Comparison of ENCODE assay signal across 8 cellular contexts in genomic region chr4:1869530-1870327, GRCh38. TPM values are rescaled to one million over a fixed set of nuclear protein-coding genes. Genes with fewer than 3 reads are reported as not detected.
DNase-seq lines count a peak whose midpoint lies in the region; ATAC-seq and TF ChIP-seq lines count a peak whose summit lies in the region.

No MANE protein-coding gene starts in this region.

- H3K27ac Mint-ChIP-seq in chondrocyte (ENCODE audit: unreplicated experiment): peak overlapping the region; percentile 90
- peak overlapping the region; percentile 89 to 96 (median 94) for H3K27ac Mint-ChIP-seq in naive thymus-derived CD4-positive, alpha-beta T cell

- ATAC-seq in heart right ventricle: peak in 3 of 8 donors; percentile 5 to 16 (median 5)
- no peak for ATAC-seq in naive thymus-derived CD4-positive, alpha-beta T cell

- H3K4me3 ChIP-seq in heart right ventricle (peak overlapping the region; percentile 61 to 96 (median 80)), HUES6 (ENCODE audit: low read depth, low read length) (peak overlapping the region; percentile 88)
- H3K4me3 ChIP-seq in naive thymus-derived CD4-positive, alpha-beta T cell (ENCODE audit: low read length): peak overlapping the region; percentile 86

- 59 to 60% methylated on average over 19 of the region's 19 CpGs for WGBS in heart right ventricle, 2 donors

- CTCF ChIA-PET in naive thymus-derived CD4-positive, alpha-beta T cell (lab: Charles Lee): interaction anchor here (1.7 kb wide), 1 partner anchor 30 kb away, joined by 8 read pairs; no protein-coding TSS in a partner anchor

- peaks cover 0 to 25% (median 6%) of the 10 kb centered on the region in 7 donors for H3K27me3 ChIP-seq in heart right ventricle
- H3K27me3 ChIP-seq in HUES6 (ENCODE audit: control insufficient read depth, insufficient read depth, low read length): peaks cover 46% of the 10 kb centered on the region
- H3K27me3 ChIP-seq in naive thymus-derived CD4-positive, alpha-beta T cell (ENCODE audit: control insufficient read depth in 2 of 2, insufficient read depth in 2 of 2, low read length in 2 of 2): no peaks in the 10 kb centered on the region

- no peaks in the 10 kb centered on the region for H3K36me3 Mint-ChIP-seq in chondrocyte (ENCODE audit: low read depth)
- peaks cover 0 to 13% (median 0%) of the 10 kb centered on the region in 5 donors for H3K36me3 Mint-ChIP-seq in naive thymus-derived CD4-positive, alpha-beta T cell

- H3K27ac ChIP-seq in heart right ventricle (peak overlapping the region; percentile 91 to 100 (median 99)), HUES6 (ENCODE audit: low read depth, low read length) (peak overlapping the region; percentile 91; the same call in 1 of the 2 replicates)
- H3K27ac ChIP-seq in naive thymus-derived CD4-positive, alpha-beta T cell (ENCODE audit: low read depth, low read length): peak overlapping the region; percentile 99

- H3K9me3 ChIP-seq in heart right ventricle (no peaks in the 10 kb centered on the region), HUES6 (ENCODE audit: control insufficient read depth, insufficient read depth, low read depth, low read length) (no peaks in the 10 kb centered on the region)
- H3K9me3 ChIP-seq in naive thymus-derived CD4-positive, alpha-beta T cell (ENCODE audit: control insufficient read depth in 2 of 3, low read length in 3 of 3): no peaks in the 10 kb centered on the region

- DNase-seq in heart right ventricle (no peak), cardiac septum (ENCODE audit: low spot score) (no peak), chondrocyte (ENCODE audit: low spot score) (no peak), NCI-H1417 treated with DMSO at 0.1 percent for 48 hours (lab: John Stamatoyannopoulos, UW) (no peak), NCI-H510A (lab: John Stamatoyannopoulos, UW) (no peak)
- no peak for DNase-seq in naive thymus-derived CD4-positive, alpha-beta T cell
- no peak for DNase-seq in effector CD4-positive, alpha-beta T cell

- TF ChIP-seq CTCF in heart right ventricle (IDR thresholded peaks at IDR 0.05) (no peak), chondrocyte (IDR thresholded peaks at IDR 0.05) (no peak)

- peak overlapping the region; percentile 77 for H3K4me3 Mint-ChIP-seq in chondrocyte (ENCODE audit: unreplicated experiment)
- H3K4me3 Mint-ChIP-seq in naive thymus-derived CD4-positive, alpha-beta T cell: peak overlapping the region; percentile 78 to 91 (median 85)

- intact Hi-C loops in heart right ventricle (cut with DNase I): loop anchor here in 3 of 10 donors (1.0 to 2.0 kb wide), 2 partner anchors 13 kb away; partner anchors contain the start of gene LETM1 (in 3 of the 3)
- intact Hi-C loops in cardiac septum (cut with DNase I): loop anchor here (2.0 kb wide), 1 partner anchor 13 kb away; the partner anchor contains the start of gene LETM1
- intact Hi-C loops in naive thymus-derived CD4-positive, alpha-beta T cell (cut with micrococcal nuclease): loop anchor here (1.0 to 5.0 kb wide), 15 partner anchors 7 to 620 kb away; partner anchors contain the start of genes FAM53A (in 2 of the 2), LETM1 (in 2 of the 2), MXD4 (in 2 of the 2) and SLBP (in 2 of the 2)

- H3K36me3 ChIP-seq in heart right ventricle (no peaks in the 10 kb centered on the region), HUES6 (ENCODE audit: control insufficient read depth, insufficient read depth, low read length) (no peaks in the 10 kb centered on the region)
- peaks cover 0 to 3% (median 0%) of the 10 kb centered on the region in 3 experiments for H3K36me3 ChIP-seq in naive thymus-derived CD4-positive, alpha-beta T cell (ENCODE audit: control insufficient read depth in 2 of 3, insufficient read depth in 3 of 3, low read length in 3 of 3)

- peak overlapping the region; percentile 94 for H3K9ac ChIP-seq in HUES6 (ENCODE audit: low read length)

- peaks cover 0 to 29% (median 21%) of the 10 kb centered on the region in 9 donors for H3K4me1 ChIP-seq in heart right ventricle
- peaks cover 28% of the 10 kb centered on the region for H3K4me1 ChIP-seq in HUES6 (ENCODE audit: control insufficient read depth, insufficient read depth, low read length)
- peaks cover 15 to 20% of the 10 kb centered on the region in 2 donors for H3K4me1 ChIP-seq in naive thymus-derived CD4-positive, alpha-beta T cell (ENCODE audit: control insufficient read depth in 2 of 2, insufficient read depth in 2 of 2, low read length in 2 of 2)

- POLR2A ChIA-PET in naive thymus-derived CD4-positive, alpha-beta T cell (lab: Charles Lee): interaction anchor here (0.6 to 4.1 kb wide), 9 partner anchors 11 to 1803 kb away, joined by 3 to 74 read pairs (median 3); partner anchors contain the start of genes ATP5ME, LETM1, MYL5 and NELFA

- H3K27me3 Mint-ChIP-seq in chondrocyte (ENCODE audit: low read depth): no peaks in the 10 kb centered on the region
- peaks cover 0 to 4% (median 0%) of the 10 kb centered on the region in 5 donors for H3K27me3 Mint-ChIP-seq in naive thymus-derived CD4-positive, alpha-beta T cell

- no peaks in the 10 kb centered on the region for H3K9me3 Mint-ChIP-seq in chondrocyte (ENCODE audit: low read depth)
- H3K9me3 Mint-ChIP-seq in naive thymus-derived CD4-positive, alpha-beta T cell: peaks cover 0 to 5% (median 0%) of the 10 kb centered on the region in 11 donors

- H3K4me1 Mint-ChIP-seq in chondrocyte (ENCODE audit: low read depth): peaks cover 28% of the 10 kb centered on the region
- peaks cover 12 to 35% (median 32%) of the 10 kb centered on the region in 7 donors for H3K4me1 Mint-ChIP-seq in naive thymus-derived CD4-positive, alpha-beta T cell

RNA-seq across cellular contexts. Expression of gene NSD2, which starts 1.5 kb away (rescaled TPM):
- total RNA-seq in heart right ventricle (10 to 100 TPM; 32.3 to 64.4 (median 46.0) TPM), cardiac septum (60.4 TPM), chondrocyte (46.9 to 56.5 TPM (median 53.5 TPM) in 3 replicates)
- 1 to 10 TPM; 7.7 to 9.9 TPM for polyA plus RNA-seq in heart right ventricle
- total RNA-seq in naive thymus-derived CD4-positive, alpha-beta T cell: 100 to 1,000 TPM in 1 of 5 experiments, 10 to 100 TPM in 4; 35.4 to 207 (median 38.5) TPM
- 1 to 10 TPM; 2.7 to 7.9 TPM for polyA plus RNA-seq in naive thymus-derived CD4-positive, alpha-beta T cell

RNA-seq across cellular contexts. Expression of gene LETM1, which starts 13.8 kb away (rescaled TPM):
- total RNA-seq in heart right ventricle: 10 to 100 TPM; 35.3 to 53.1 (median 42.6) TPM
- 10 to 100 TPM; 23.4 to 23.8 TPM for polyA plus RNA-seq in heart right ventricle
- total RNA-seq in cardiac septum: 37.8 TPM
- total RNA-seq in chondrocyte: 39.6 to 45.2 TPM (median 41.3 TPM) in 3 replicates
- 10 to 100 TPM; 29.5 to 56.4 (median 36.0) TPM for total RNA-seq in naive thymus-derived CD4-positive, alpha-beta T cell
- 10 to 100 TPM in 1 of 2 donors, 1 to 10 TPM in 1; 7.7 to 12.0 TPM for polyA plus RNA-seq in naive thymus-derived CD4-positive, alpha-beta T cell
